Comparison of ENCODE assay signal across 20 cellular contexts in genomic region chr7:44439933-44440332, GRCh38.
"Had no signal": no experiment of that assay in that cellular context is flagged by ENCODE, and none has a peak within 500 bp of the region (broad histone marks: within the 10 kb centered on the region; RNA-seq: fewer than 3 reads in every experiment).

No MANE protein-coding gene starts in this region.

- H3K27ac Mint-ChIP-seq: endodermal cell; memory B cell; mesothelial cell of epicardium; neural progenitor cell; stimulated activated memory B cell treated with anti-CD40 and anti-IgM and Interleukin-4, amounts not matched to agents 10 μg/mL and 1 μg/mL and 100 μg/mL, for 72 hours had no signal

- H3K36me3 Mint-ChIP-seq: natural killer cell treated with Interleukin-12 subunit alpha and Interleukin-12 subunit beta and Interleukin-15 and Interleukin-18, amount 100 ng/mL, for 72 hours had no signal

- H3K4me1 Mint-ChIP-seq: mesothelial cell of epicardium, neural progenitor cell had no signal

- DNase-seq: effector CD4-positive, alpha-beta T cell; endodermal cell; erythroblast; foreskin melanocyte; heart right ventricle; hypothalamus; lower lobe of right lung; nucleus accumbens; ovary; right lobe of liver; stimulated activated CD4-positive, alpha-beta T cell treated with anti-CD3 and anti-CD28 coated beads, Interleukin-4, amount 100 ng/mL, for 24 hours; stomach; substantia nigra; transverse colon had no signal

- ATAC-seq: left lobe of liver; lower lobe of right lung; natural killer cell treated with Interleukin-12 subunit alpha and Interleukin-12 subunit beta and Interleukin-15 and Interleukin-18, amount 100 ng/mL, for 72 hours; right lobe of liver; stimulated activated memory B cell treated with anti-CD40 and anti-IgM and Interleukin-4, amounts not matched to agents 10 μg/mL and 1 μg/mL and 100 μg/mL, for 72 hours had no signal

- H3K4me3 Mint-ChIP-seq: endodermal cell; memory B cell; mesothelial cell of epicardium; natural killer cell treated with Interleukin-12 subunit alpha and Interleukin-12 subunit beta and Interleukin-15 and Interleukin-18, amount 100 ng/mL, for 72 hours; neural progenitor cell; stimulated activated memory B cell treated with anti-CD40 and anti-IgM and Interleukin-4, amounts not matched to agents 10 μg/mL and 1 μg/mL and 100 μg/mL, for 72 hours had no signal

- H3K9me3 Mint-ChIP-seq: endodermal cell; memory B cell; mesothelial cell of epicardium; natural killer cell treated with Interleukin-12 subunit alpha and Interleukin-12 subunit beta and Interleukin-15 and Interleukin-18, amount 100 ng/mL, for 72 hours; neural progenitor cell; stimulated activated memory B cell treated with anti-CD40 and anti-IgM and Interleukin-4, amounts not matched to agents 10 μg/mL and 1 μg/mL and 100 μg/mL, for 72 hours had no signal

- H3K27me3 Mint-ChIP-seq: memory B cell; natural killer cell treated with Interleukin-12 subunit alpha and Interleukin-12 subunit beta and Interleukin-15 and Interleukin-18, amount 100 ng/mL, for 72 hours; stimulated activated memory B cell treated with anti-CD40 and anti-IgM and Interleukin-4, amounts not matched to agents 10 μg/mL and 1 μg/mL and 100 μg/mL, for 72 hours had no signal
